In genomic region chr3:69330891-69331400, GRCh38 we compare ENCODE assay signal across 10 cellular contexts. TPM values are rescaled to one million over a fixed set of nuclear protein-coding genes. Genes with fewer than 3 reads are reported as not detected.
DNase-seq lines count a peak whose midpoint lies in the region; ATAC-seq and TF ChIP-seq lines count a peak whose summit lies in the region.
"Had no signal": no experiment of that assay in that cellular context is flagged by ENCODE, and none has a peak within 500 bp of the region (broad histone marks: within the 10 kb centered on the region; RNA-seq: fewer than 3 reads in every experiment).

No MANE protein-coding gene starts in this region.

- no peaks in the 10 kb centered on the region for H4K20me1 ChIP-seq in OCI-LY1 (ENCODE audit: insufficient read depth, low read length)

- no peaks in the 10 kb centered on the region for H3K9me2 ChIP-seq in OCI-LY1 (ENCODE audit: low read depth, low read length)
- H3K9me2 ChIP-seq: SK-N-SH had no signal

- H3K9ac ChIP-seq in OCI-LY1 (ENCODE audit: low read length): no peak overlapping the region
- H3K9ac ChIP-seq: SK-N-SH had no signal

- TF ChIP-seq CTCF in OCI-LY1 (IDR thresholded peaks at IDR 0.05; ENCODE audit: low read length): no peak
- no peak for TF ChIP-seq CTCF in fibroblast of pulmonary artery (IDR thresholded peaks at IDR 0.05; ENCODE audit: low read length, missing control alignments)
- no peak for TF ChIP-seq CTCF in suprapubic skin (IDR thresholded peaks at IDR 0.05)

- no peak for ATAC-seq in HG03442 (IDR thresholded peaks at IDR 0.05; ENCODE audit: unreplicated experiment)

- TF ChIP-seq POLR2A in suprapubic skin (IDR thresholded peaks at IDR 0.05): no peak

- H3K27me3 ChIP-seq in OCI-LY1 (ENCODE audit: insufficient read depth, low read length) (no peaks in the 10 kb centered on the region), suprapubic skin (no peaks in the 10 kb centered on the region)
- H3K27me3 ChIP-seq: BE2C had no signal

- H3F3A ChIP-seq in OCI-LY1 (ENCODE audit: insufficient read depth, low read length): no peaks in the 10 kb centered on the region

- no peak for TF ChIP-seq EP300 in suprapubic skin (IDR thresholded peaks at IDR 0.05)

- no peak overlapping the region for H2AFZ ChIP-seq in OCI-LY1 (ENCODE audit: low read length)

- 80% methylated on average over 10 of the region's 10 CpGs for WGBS in suprapubic skin

- no peak overlapping the region for H3K4me2 ChIP-seq in OCI-LY1 (ENCODE audit: low read length)
- H3K4me2 ChIP-seq: SK-N-SH had no signal

- H3K79me2 ChIP-seq in OCI-LY1 (ENCODE audit: insufficient read depth, low read length): no peaks in the 10 kb centered on the region

- H3K4me1 ChIP-seq in OCI-LY1 (ENCODE audit: insufficient read depth, low read length, severe bottlenecking) (peaks cover 32% of the 10 kb centered on the region), suprapubic skin (peaks cover 10% of the 10 kb centered on the region)
- H3K4me1 ChIP-seq: BE2C had no signal

- H3K27ac ChIP-seq in OCI-LY1 (ENCODE audit: low read depth, low read length, poor library complexity, severe bottlenecking) (peak overlapping the region; percentile 19), suprapubic skin (peak overlapping the region; percentile 42)

- H3K4me3 ChIP-seq in OCI-LY1 (ENCODE audit: low read depth, low read length, poor library complexity, severe bottlenecking) (no peak overlapping the region), fibroblast of pulmonary artery (replicated peaks; ENCODE audit: low read depth, low read length) (no peak overlapping the region), suprapubic skin (no peak overlapping the region)

- H3K9me3 ChIP-seq in OCI-LY1 (ENCODE audit: low read length) (no peaks in the 10 kb centered on the region), suprapubic skin (no peaks in the 10 kb centered on the region)
- H3K9me3 ChIP-seq: BE2C, SK-N-SH had no signal

- no peaks in the 10 kb centered on the region for H3K36me3 ChIP-seq in OCI-LY1 (ENCODE audit: insufficient read depth, low read length)
- H3K36me3 ChIP-seq in suprapubic skin: no peaks in the 10 kb centered on the region
- H3K36me3 ChIP-seq: BE2C had no signal

- DNase-seq in fibroblast of pulmonary artery (ENCODE audit: low read depth) (peak; percentile 41), medulla oblongata (ENCODE audit: extremely low spot score) (peak; percentile 52), suprapubic skin (ENCODE audit: low spot score in 2 of 2) (no peak), cerebellar cortex (ENCODE audit: low spot score) (no peak), amniotic stem cell (lab: John Stamatoyannopoulos, UW) (no peak), RKO (ENCODE audit: low spot score) (no peak)
- DNase-seq: BE2C, SK-N-SH had no signal

RNA-seq across cellular contexts. Expression of gene FRMD4B, which starts 54.9 kb away (rescaled TPM):
- 10 to 100 TPM; 53.8 to 75.3 (median 67.8) TPM for total RNA-seq in suprapubic skin

Comparison
In these comparisons a context has a peak if more than half of its experiments do, and no peak if none do; other contexts are left out.
1. DNase-seq: peak in fibroblast of pulmonary artery (single experiment) and medulla oblongata (single experiment); none in suprapubic skin (0 of 2), cerebellar cortex (single experiment), amniotic stem cell (single experiment) and RKO (single experiment).